Comparison of ENCODE assay signal across 13 cellular contexts in the genomic region with DNA sequence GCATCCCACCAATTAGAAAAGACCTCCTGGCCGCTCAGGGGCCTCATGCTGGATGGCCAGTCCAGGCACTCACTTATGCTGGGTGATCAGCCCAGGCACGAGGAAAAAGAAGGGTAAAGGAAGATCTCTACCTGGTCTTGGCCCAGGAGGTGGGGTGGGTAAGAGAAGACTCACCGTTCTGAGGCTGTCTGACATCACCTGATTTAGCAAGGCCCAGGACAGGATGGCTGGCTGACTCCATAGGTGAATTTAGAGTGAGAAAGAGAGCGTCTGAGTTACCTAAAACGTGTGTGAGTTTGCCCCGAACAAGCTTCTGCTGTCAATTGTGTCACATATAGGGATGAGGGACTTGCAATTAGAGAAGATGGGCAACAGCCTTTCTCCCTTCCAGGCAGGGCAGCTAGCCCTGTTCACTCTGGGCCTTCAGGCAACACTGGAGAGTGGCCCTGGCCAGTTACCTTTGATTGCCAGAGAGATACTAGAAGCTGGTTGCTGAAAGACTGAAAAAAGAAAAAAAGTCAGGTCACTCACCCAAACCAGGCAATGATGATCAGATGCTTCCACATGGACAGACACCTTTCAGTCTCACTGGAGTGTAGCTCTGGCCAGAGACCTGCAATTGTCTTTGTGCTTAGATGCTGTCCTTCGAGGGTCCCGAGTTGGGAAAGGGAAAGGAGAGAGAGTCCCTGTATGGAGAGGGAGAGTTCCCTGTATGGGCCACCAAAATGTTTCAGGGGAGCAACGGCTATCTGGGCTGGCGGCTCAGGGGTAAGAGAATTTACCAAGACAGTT. TPM values are rescaled to one million over a fixed set of nuclear protein-coding genes. Genes with fewer than 3 reads are reported as not detected.
DNase-seq lines count a peak whose midpoint lies in the region; ATAC-seq, FAIRE-seq and TF ChIP-seq lines count a peak whose summit lies in the region.
"Had no signal": no experiment of that assay in that cellular context is flagged by ENCODE, and none has a peak within 500 bp of the region (broad histone marks: within the 10 kb centered on the region; RNA-seq: fewer than 3 reads in every experiment).

No MANE protein-coding gene starts in this region.

- 0 out of 2 replicates have a peak overlapping the region, but pooled peaks have one; percentile 15 for H3K4me2 ChIP-seq in HCT116 (ENCODE audit: low read length)

- FAIRE-seq in H54 (lab: Jason Lieb, UNC), result no peak
- FAIRE-seq: GM18507, TTC549 had no signal

- peak overlapping the region; percentile 29 for H3K9ac ChIP-seq in HCT116 (ENCODE audit: low read length)

- no peaks in the 10 kb centered on the region for H3K9me2 ChIP-seq in HCT116 (ENCODE audit: insufficient read depth)

- H3K36me3 ChIP-seq in HCT116 (ENCODE audit: control insufficient read depth in 1 of 2, insufficient read depth in 2 of 2, low read length in 2 of 2) (no peaks in the 10 kb centered on the region), right lobe of liver (no peaks in the 10 kb centered on the region)

- intact Hi-C loops in HCT116 (cut with micrococcal nuclease), result no loop called here
- intact Hi-C loops in right lobe of liver (cut with DNase I), result no loop called here

- ATAC-seq in HCT116 (no peak), right lobe of liver (no peak), T-cell (replicated peaks in 1 of 4) (no peak)
- no peak for ATAC-seq in activated naive CD8-positive, alpha-beta T cell treated with anti-CD3 and anti-CD28 coated beads, Interleukin-2, amount 50 U/mL, for 24 hours
- no peak for ATAC-seq in stimulated activated naive B cell treated with anti-CD40 and anti-IgM and Interleukin-4, amounts not matched to agents 10 μg/mL and 1 μg/mL and 100 μg/mL, for 72 hours (replicated peaks)
- no peak for ATAC-seq in activated CD4-positive, CD25-positive, alpha-beta regulatory T cell treated with anti-CD3 and anti-CD28 coated beads, Interleukin-2, amount 50 U/mL, for 24 hours

- no peak for TF ChIP-seq POLR2A in HCT116 (IDR thresholded peaks at IDR 0.05; ENCODE audit: borderline replicate concordance, extremely low read depth, insufficient read depth, insufficient read length)
- TF ChIP-seq POLR2A in right lobe of liver (IDR thresholded peaks at IDR 0.05), result no peak
- TF ChIP-seq POLR2A in H54 (IDR thresholded peaks at IDR 0.05; ENCODE audit: low read depth, low read length), result no peak

- peaks cover 80 to 95% of the 10 kb centered on the region in 2 experiments for H3K4me1 ChIP-seq in HCT116 (ENCODE audit: control insufficient read depth in 1 of 2, insufficient read depth in 2 of 2, low read length in 2 of 2)
- H3K4me1 ChIP-seq in right lobe of liver, result peaks cover 2 to 32% (median 7%) of the 10 kb centered on the region in 4 donors

- peaks cover 55% of the 10 kb centered on the region for H3K4me1 Mint-ChIP-seq in activated naive CD8-positive, alpha-beta T cell treated with anti-CD3 and anti-CD28 coated beads, Interleukin-2, amount 50 U/mL, for 24 hours
- peaks cover 18 to 43% of the 10 kb centered on the region in 2 donors for H3K4me1 Mint-ChIP-seq in stimulated activated naive B cell treated with anti-CD40 and anti-IgM and Interleukin-4, amounts not matched to agents 10 μg/mL and 1 μg/mL and 100 μg/mL, for 72 hours
- peaks cover 36 to 53% (median 38%) of the 10 kb centered on the region in 3 donors for H3K4me1 Mint-ChIP-seq in T-cell

- BruUV-seq in HCT116 (replicated peaks; lab: Mats Ljungman, UMichigan), result no TSS peak

- H2AFZ ChIP-seq in HCT116 (ENCODE audit: low read depth, low read length, poor library complexity, severe bottlenecking), result no peak overlapping the region

- H3K4me3 ChIP-seq in HCT116 (replicated peaks in 1 of 2; ENCODE audit: low read depth in 1 of 2, low read length in 2 of 2) (no peak overlapping the region), right lobe of liver (no peak overlapping the region), foreskin fibroblast (ENCODE audit: low read depth in 1 of 2, low read length in 2 of 2) (no peak overlapping the region)

- H3K79me2 ChIP-seq in HCT116 (ENCODE audit: insufficient read depth, low read length), result no peaks in the 10 kb centered on the region

- DNase-seq in HCT116 (ENCODE audit: low read depth, low spot score) (no peak), right lobe of liver (no peak), foreskin fibroblast (no peak), T-cell (no peak), H54 (ENCODE audit: insufficient read length, low spot score) (no peak)
- DNase-seq in activated naive CD8-positive, alpha-beta T cell treated with anti-CD3 and anti-CD28 coated beads, Interleukin-2, amount 50 U/mL, for 24 hours, result no peak
- no peak for DNase-seq in stimulated activated naive B cell treated with anti-CD40 and anti-IgM and Interleukin-4, amounts not matched to agents 10 μg/mL and 1 μg/mL and 100 μg/mL, for 72 hours
- DNase-seq: activated effector memory CD4-positive, alpha-beta T cell treated with Interleukin-2 at 50 U/mL for 16 hours; DMS79; NCI-H748 treated with DMSO at 0.1 percent for 48 hours had no signal

- peaks cover 1% of the 10 kb centered on the region for H3K9me3 Mint-ChIP-seq in activated naive CD8-positive, alpha-beta T cell treated with anti-CD3 and anti-CD28 coated beads, Interleukin-2, amount 50 U/mL, for 24 hours
- no peaks in the 10 kb centered on the region for H3K9me3 Mint-ChIP-seq in stimulated activated naive B cell treated with anti-CD40 and anti-IgM and Interleukin-4, amounts not matched to agents 10 μg/mL and 1 μg/mL and 100 μg/mL, for 72 hours
- no peaks in the 10 kb centered on the region for H3K9me3 Mint-ChIP-seq in T-cell

- RAD21 ChIA-PET in HCT116 (lab: Charles Lee; ENCODE audit: low non-redundant PET in 1 of 2, low total read pairs in 2 of 2, uncharacterized antibody in 2 of 2, unreplicated experiment in 2 of 2), result no interaction called here

- POLR2A ChIA-PET in HCT116 (lab: Charles Lee) (interaction anchor here (1.1 to 14.9 kb wide), 4 partner anchors 10 to 35 kb away, joined by 5 to 137 read pairs (median 26); partner anchors contain the start of gene IER3), T-cell (lab: Charles Lee) (no interaction called here)

- no peak for TF ChIP-seq RAD21 in HCT116 (IDR thresholded peaks at IDR 0.05; ENCODE audit: low read depth)

- H3K27ac ChIP-seq in HCT116 (ENCODE audit: low read depth, low read length) (peak overlapping the region; percentile 63; the same call in 1 of the 2 replicates), right lobe of liver (peak overlapping the region in 2 of 3 donors; percentile 29 to 53)

- H3K36me3 Mint-ChIP-seq in activated naive CD8-positive, alpha-beta T cell treated with anti-CD3 and anti-CD28 coated beads, Interleukin-2, amount 50 U/mL, for 24 hours (ENCODE audit: low read depth), result no peaks in the 10 kb centered on the region
- H3K36me3 Mint-ChIP-seq in stimulated activated naive B cell treated with anti-CD40 and anti-IgM and Interleukin-4, amounts not matched to agents 10 μg/mL and 1 μg/mL and 100 μg/mL, for 72 hours, result no peaks in the 10 kb centered on the region
- H3K36me3 Mint-ChIP-seq in T-cell, result no peaks in the 10 kb centered on the region

- CTCF ChIA-PET in HCT116 (lab: Charles Lee) (no interaction called here), T-cell (lab: Charles Lee) (no interaction called here)

- peak overlapping the region; percentile 61 for H3K27ac Mint-ChIP-seq in activated naive CD8-positive, alpha-beta T cell treated with anti-CD3 and anti-CD28 coated beads, Interleukin-2, amount 50 U/mL, for 24 hours
- H3K27ac Mint-ChIP-seq in stimulated activated naive B cell treated with anti-CD40 and anti-IgM and Interleukin-4, amounts not matched to agents 10 μg/mL and 1 μg/mL and 100 μg/mL, for 72 hours, result peak overlapping the region; percentile 6
- H3K27ac Mint-ChIP-seq in T-cell, result peak overlapping the region in 1 of 2 donors; percentile 79

- H3K27me3 ChIP-seq in HCT116 (ENCODE audit: insufficient read depth, low read length), result no peaks in the 10 kb centered on the region
- no peaks in the 10 kb centered on the region for H3K27me3 ChIP-seq in right lobe of liver

- H3K4me3 Mint-ChIP-seq in activated naive CD8-positive, alpha-beta T cell treated with anti-CD3 and anti-CD28 coated beads, Interleukin-2, amount 50 U/mL, for 24 hours, result no peak overlapping the region
- H3K4me3 Mint-ChIP-seq in stimulated activated naive B cell treated with anti-CD40 and anti-IgM and Interleukin-4, amounts not matched to agents 10 μg/mL and 1 μg/mL and 100 μg/mL, for 72 hours, result no peak overlapping the region
- H3K4me3 Mint-ChIP-seq in T-cell, result peak overlapping the region in 1 of 3 donors; percentile 6

- no peaks in the 10 kb centered on the region for H3K9me3 ChIP-seq in HCT116 (ENCODE audit: control insufficient read depth in 1 of 2, insufficient read depth in 1 of 2, low read depth in 1 of 2, low read length in 2 of 2)
- H3K9me3 ChIP-seq in right lobe of liver, result no peaks in the 10 kb centered on the region

- TF ChIP-seq CTCF in HCT116 (IDR thresholded peaks at IDR 0.05 in 2 of 3, conservative IDR thresholded peaks at IDR 0.05 in 1 of 3; ENCODE audit: borderline replicate concordance in 1 of 3, insufficient read depth in 1 of 3, low read depth in 2 of 3, low read length in 2 of 3), result no peak
- no peak for TF ChIP-seq CTCF in right lobe of liver (IDR thresholded peaks at IDR 0.05)
- TF ChIP-seq CTCF in foreskin fibroblast (IDR thresholded peaks at IDR 0.05; ENCODE audit: low read depth, low read length), result no peak

- no peaks in the 10 kb centered on the region for H4K20me1 ChIP-seq in HCT116 (ENCODE audit: insufficient read depth)

- H3K27me3 Mint-ChIP-seq in activated naive CD8-positive, alpha-beta T cell treated with anti-CD3 and anti-CD28 coated beads, Interleukin-2, amount 50 U/mL, for 24 hours, result no peaks in the 10 kb centered on the region
- peaks cover 5 to 8% of the 10 kb centered on the region in 2 donors for H3K27me3 Mint-ChIP-seq in stimulated activated naive B cell treated with anti-CD40 and anti-IgM and Interleukin-4, amounts not matched to agents 10 μg/mL and 1 μg/mL and 100 μg/mL, for 72 hours
- H3K27me3 Mint-ChIP-seq in T-cell, result no peaks in the 10 kb centered on the region

- 79% methylated on average over 9 of the region's 10 CpGs for WGBS in right lobe of liver (ENCODE audit: insufficient coverage, low coverage, low lambda C conversion rate, missing lambda C conversion rate)

TF ChIP-seq in HCT116, 20 proteins besides CTCF, POLR2A, EP300 and RAD21:
- TF ChIP-seq EZH2 (IDR thresholded peaks at IDR 0.05), result no peak
- no peak for TF ChIP-seq CBX3 (IDR thresholded peaks at IDR 0.05; ENCODE audit: low read depth)
- no peak for TF ChIP-seq SP1 (IDR thresholded peaks at IDR 0.05; ENCODE audit: low read depth)
- TF ChIP-seq CEBPB (IDR thresholded peaks at IDR 0.05; ENCODE audit: low read depth), result no peak

RNA-seq across cellular contexts. Expression of gene IER3, which starts 35.7 kb away (rescaled TPM):
- total RNA-seq in HCT116 (2021; ENCODE audit: unreplicated experiment), result 952 TPM
- polyA plus RNA-seq in HCT116 (2012), result 1,025 and 1,062 TPM in 2 replicates
- 10 to 100 TPM in 3 of 6 experiments, 1 to 10 TPM in 3; 2.8 to 72.3 (median 24.5) TPM for total RNA-seq in right lobe of liver
- total RNA-seq in T-cell, result 10 to 100 TPM in 4 of 5 donors, 1 to 10 TPM in 1; 8.9 to 30.8 (median 12.4) TPM

RNA-seq across cellular contexts. Expression of gene FLOT1, which starts 37.6 kb away (rescaled TPM):
- total RNA-seq in HCT116 (2021; ENCODE audit: unreplicated experiment) (117 TPM), right lobe of liver (10 to 100 TPM; 37.1 to 92.2 (median 73.5) TPM), T-cell (100 to 1,000 TPM in 1 of 5 donors, 10 to 100 TPM in 4; 62.2 to 109 (median 74.2) TPM)
- polyA plus RNA-seq in HCT116 (2012), result 124 and 132 TPM in 2 replicates

RNA-seq across cellular contexts. Expression of gene TUBB, which starts 59.9 kb away (rescaled TPM):
- total RNA-seq in HCT116 (2021; ENCODE audit: unreplicated experiment) (886 TPM), right lobe of liver (100 to 1,000 TPM; 150 to 268 (median 241) TPM), T-cell (100 to 1,000 TPM; 108 to 246 (median 202) TPM)
- 716 and 796 TPM in 2 replicates for polyA plus RNA-seq in HCT116 (2012)

Comparison
In these comparisons a context has a peak if more than half of its experiments do, and no peak if none do; other contexts are left out.
1. RNA of gene IER3, which starts 35.7 kb away (total RNA-seq): 952 TPM in HCT116 (single experiment); 2.8 to 72.3 TPM in right lobe of liver and 8.9 to 30.8 TPM in T-cell; every median in the first group is over 10 times any median in the second.